Comparison of ENCODE assay signal across 7 cellular contexts in genomic region chr19:36931684-36932083, GRCh38. TPM values are rescaled to one million over a fixed set of nuclear protein-coding genes. Genes with fewer than 3 reads are reported as not detected.
"Had no signal": no experiment of that assay in that cellular context is flagged by ENCODE, and none has a peak within 500 bp of the region (broad histone marks: within the 10 kb centered on the region; RNA-seq: fewer than 3 reads in every experiment).

No MANE protein-coding gene starts in this region.

- FAIRE-seq: G401.6, GM12892, GM18507, GM19239 had no signal

- DNase-seq: GDM1, GF-D8 had no signal

RNA-seq across cellular contexts. Expression of gene ZNF829, which starts 15.6 kb away (rescaled TPM):
- total RNA-seq: G401 had no signal
